Comparison of ENCODE assay signal across 8 cellular contexts in genomic region chr19:33771308-33772101, GRCh38. TPM values are rescaled to one million over a fixed set of nuclear protein-coding genes. Genes with fewer than 3 reads are reported as not detected.
A peak's percentile ranks its signal among the peaks of the same experiment; 100 is the strongest.
DNase-seq lines count a peak whose midpoint lies in the region; ATAC-seq, FAIRE-seq and TF ChIP-seq lines count a peak whose summit lies in the region.

No MANE protein-coding gene starts in this region.

- TF ChIP-seq CTCF in DND-41 (IDR thresholded peaks at IDR 0.05; ENCODE audit: borderline replicate concordance, extremely low read depth, low read length, poor library complexity, severe bottlenecking): peak; percentile 87
- peak; percentile 81 for TF ChIP-seq CTCF in epithelial cell of esophagus (IDR thresholded peaks at IDR 0.05; ENCODE audit: insufficient read depth, low read depth, low read length, missing control alignments)

- no peaks in the 10 kb centered on the region for H3K27me3 ChIP-seq in DND-41 (ENCODE audit: insufficient read depth, low read length, poor library complexity)

- no peak overlapping the region for H3K27ac ChIP-seq in DND-41 (ENCODE audit: low read length)

- no peak for FAIRE-seq in HTR-8/SVneo (lab: Jason Lieb, UNC)

- H3K4me1 ChIP-seq in DND-41 (ENCODE audit: insufficient read depth, low read length): no peaks in the 10 kb centered on the region

- DNase-seq in DND-41 (peak; percentile 64), HTR-8/SVneo (ENCODE audit: insufficient read length, low spot score) (peak; percentile 76), NOMO-1 treated with dmso at 0.1 percent for 144 hours (lab: John Stamatoyannopoulos, UW; ENCODE audit: unreplicated experiment) (peak; percentile 22), epithelial cell of esophagus (ENCODE audit: low read depth) (peak; percentile 59), naive B cell (peak; percentile 28)
- DNase-seq in activated CD8-positive, alpha-beta memory T cell treated with anti-CD3 and anti-CD28 coated beads, Interleukin-2, amount 50 U/mL, for 48 hours: peak; percentile 92
- DNase-seq in stimulated activated naive CD8-positive, alpha-beta T cell treated with anti-CD3 and anti-CD28 coated beads, Interleukin-15, Interleukin-2, amounts not matched to agents 100 U/mL and 50 U/mL, for 24 hours: peak; percentile 81

- H3K9ac ChIP-seq in DND-41 (ENCODE audit: low read depth, low read length): no peak overlapping the region

- peaks cover 0 to 5% (median 0%) of the 10 kb centered on the region in 3 donors for H3K4me1 Mint-ChIP-seq in naive B cell

- no peak overlapping the region for H2AFZ ChIP-seq in DND-41 (ENCODE audit: low read depth, low read length)

- peaks cover 9 to 43% (median 37%) of the 10 kb centered on the region in 3 donors for H3K27me3 Mint-ChIP-seq in naive B cell

- H3K36me3 Mint-ChIP-seq in naive B cell: no peaks in the 10 kb centered on the region

- no peak overlapping the region for H3K27ac Mint-ChIP-seq in naive B cell

- H3K4me3 Mint-ChIP-seq in naive B cell: peak overlapping the region in 1 of 8 donors; percentile 25

- H3K36me3 ChIP-seq in DND-41 (ENCODE audit: insufficient read depth, low read length): no peaks in the 10 kb centered on the region

- H4K20me1 ChIP-seq in DND-41 (ENCODE audit: insufficient read depth, low read length): peaks cover 21% of the 10 kb centered on the region

- no peaks in the 10 kb centered on the region for H3K79me2 ChIP-seq in DND-41 (ENCODE audit: insufficient read depth, low read length)

- H3K9me3 Mint-ChIP-seq in naive B cell: peaks cover 0 to 1% (median 0%) of the 10 kb centered on the region in 7 donors

- no peak overlapping the region for H3K4me2 ChIP-seq in DND-41 (ENCODE audit: insufficient read depth, low read length)

- H3K4me3 ChIP-seq in DND-41 (ENCODE audit: low read depth in 1 of 2, low read length in 2 of 2) (no peak overlapping the region), epithelial cell of esophagus (ENCODE audit: low read length) (no peak overlapping the region)

- ATAC-seq in DND-41 (ENCODE audit: insufficient read depth, low read depth) (peak; percentile 84), naive B cell (ENCODE audit: low read depth in 2 of 2) (peak; percentile 28 to 53), GM18861 (IDR thresholded peaks at IDR 0.05; ENCODE audit: unreplicated experiment) (no peak)
- peak; percentile 63 for ATAC-seq in stimulated activated naive CD8-positive, alpha-beta T cell treated with anti-CD3 and anti-CD28 coated beads, Interleukin-15, Interleukin-2, amounts not matched to agents 100 U/mL and 50 U/mL, for 24 hours

- no peaks in the 10 kb centered on the region for H3K9me3 ChIP-seq in DND-41 (ENCODE audit: insufficient read depth, low read length, severe bottlenecking)

RNA-seq across cellular contexts. Expression of gene KCTD15, which starts 25.2 kb away (rescaled TPM):
- polyA plus RNA-seq in naive B cell (ENCODE audit: low read depth in 6 of 6): under 1 TPM in 1 of 6 donors, not detected in 5; 0.19 TPM

Comparison
In these comparisons a context has a peak if more than half of its experiments do, and no peak if none do; other contexts are left out.
1. DNase-seq: peak in every context shown above with its lines; median percentile 92 in activated CD8-positive, alpha-beta memory T cell treated with anti-CD3 and anti-CD28 coated beads, Interleukin-2, amount 50 U/mL, for 48 hours; 81 in stimulated activated naive CD8-positive, alpha-beta T cell treated with anti-CD3 and anti-CD28 coated beads, Interleukin-15, Interleukin-2, amounts not matched to agents 100 U/mL and 50 U/mL, for 24 hours; 76 in HTR-8/SVneo; 64 in DND-41; 59 in epithelial cell of esophagus; 28 in naive B cell; 22 in NOMO-1 treated with dmso at 0.1 percent for 144 hours.